ENCODE assay signal across 25 cellular contexts in the genomic region with DNA sequence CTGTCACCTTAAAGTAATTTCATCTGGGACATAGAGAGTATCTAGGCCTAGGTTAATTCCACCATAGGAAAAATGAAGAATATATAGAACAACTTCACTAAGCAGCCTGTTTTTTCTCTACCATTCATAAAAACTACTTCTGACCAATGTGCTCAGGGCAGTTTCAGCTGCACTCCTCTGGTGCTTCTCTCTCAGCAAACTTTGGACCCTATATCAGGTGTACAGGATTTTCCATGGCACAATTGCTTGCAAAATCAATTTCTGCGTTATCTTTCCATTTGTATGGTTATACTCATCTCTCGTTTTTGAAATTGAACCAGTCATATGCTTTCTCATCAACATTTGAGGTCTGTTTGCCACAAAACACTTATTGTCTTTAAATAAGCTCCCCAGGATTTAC.
"Had no signal": no experiment of that assay in that cellular context is flagged by ENCODE, and none has a peak within 500 bp of the region (broad histone marks: within the 10 kb centered on the region; RNA-seq: fewer than 3 reads in every experiment).

No MANE protein-coding gene starts in this region.

- H3K4me3 ChIP-seq: colonic mucosa, esophagus squamous epithelium, gastrocnemius medialis, heart right ventricle, left ventricle myocardium inferior, lower lobe of right lung, mucosa of descending colon had no signal

- H3K27ac ChIP-seq: colonic mucosa, epithelial cell of prostate, esophagus squamous epithelium, gastrocnemius medialis, heart right ventricle, left ventricle myocardium inferior, lower lobe of right lung had no signal

- DNase-seq: colonic mucosa; cortex of kidney; effector CD8-positive, alpha-beta T cell; effector memory CD8-positive, alpha-beta T cell; endodermal cell; erythroblast; esophagus squamous epithelium; foreskin fibroblast; foreskin melanocyte; gastrocnemius medialis; glutamatergic neuron; head of caudate nucleus; heart right ventricle; hippocampal formation; left cardiac atrium; left ventricle myocardium inferior; lower lobe of right lung; mesenchymal stem cell; mucosa of descending colon; naive B cell had no signal

- ATAC-seq: effector memory CD8-positive, alpha-beta T cell; esophagus mucosa; gastrocnemius medialis; heart right ventricle; left cardiac atrium; lower lobe of right lung; mucosa of descending colon had no signal

- H3K4me1 ChIP-seq: colonic mucosa, esophagus squamous epithelium, gastrocnemius medialis, heart right ventricle, left ventricle myocardium inferior, lower lobe of right lung had no signal

- FAIRE-seq: endometrium, islet of Langerhans, keratinocyte had no signal

- H3K27me3 ChIP-seq: colonic mucosa, esophagus squamous epithelium, gastrocnemius medialis, heart right ventricle had no signal

- H3K9me3 ChIP-seq: colonic mucosa, esophagus squamous epithelium, gastrocnemius medialis, heart right ventricle, left ventricle myocardium inferior, lower lobe of right lung, mucosa of descending colon had no signal

- H3K36me3 ChIP-seq: colonic mucosa, esophagus squamous epithelium, gastrocnemius medialis, heart right ventricle, left ventricle myocardium inferior, lower lobe of right lung had no signal
